In genomic region chr9:109098221-109098959, GRCh38 we compare ENCODE assay signal across 8 cellular contexts. TPM values are rescaled to one million over a fixed set of nuclear protein-coding genes. Genes with fewer than 3 reads are reported as not detected.
A peak's percentile ranks its signal among the peaks of the same experiment; 100 is the strongest.
DNase-seq lines count a peak whose midpoint lies in the region; ATAC-seq and TF ChIP-seq lines count a peak whose summit lies in the region.

No MANE protein-coding gene starts in this region.

- H3K9me3 ChIP-seq in muscle layer of colon (ENCODE audit: low read length), result no peaks in the 10 kb centered on the region

- ATAC-seq in Right ventricle myocardium inferior (peak; percentile 79), HG03520 (IDR thresholded peaks at IDR 0.05; ENCODE audit: unreplicated experiment) (no peak)

- peak overlapping the region; percentile 41 for H3K27ac ChIP-seq in muscle layer of colon (ENCODE audit: low read depth, low read length)

- H3K4me3 ChIP-seq in muscle layer of colon (ENCODE audit: low read depth in 1 of 2, low read length in 2 of 2) (peak overlapping the region in 1 of 2 donors; percentile 19), lower leg skin (ENCODE audit: low read depth, poor library complexity, severe bottlenecking) (no peak overlapping the region)

- intact Hi-C loops in Right ventricle myocardium inferior (cut with DNase I) (no loop called here), cardiac septum (cut with DNase I) (loop anchor here (2.0 kb wide), 1 partner anchor 20 kb away; the partner anchor contains the start of gene TMEM245), lower leg skin (cut with DNase I; ENCODE audit: low total_unique reads) (no loop called here)

- DNase-seq in Right ventricle myocardium inferior (ENCODE audit: missing footprints) (no peak), cardiac septum (ENCODE audit: low spot score) (no peak), NCI-H69 (lab: John Stamatoyannopoulos, UW) (peak; percentile 68), dermis blood vessel endothelial cell (peak; percentile 81), cortex of kidney (lab: John Stamatoyannopoulos, UW) (no peak), lower leg skin (ENCODE audit: low spot score in 2 of 2) (no peak)

- H3K36me3 ChIP-seq in muscle layer of colon (ENCODE audit: insufficient read depth, low read length), result peaks cover 12% of the 10 kb centered on the region

- H3K27me3 ChIP-seq in muscle layer of colon (ENCODE audit: control insufficient read depth in 1 of 2, insufficient read depth in 2 of 2, low read length in 2 of 2), result no peaks in the 10 kb centered on the region

- TF ChIP-seq POLR2A in lower leg skin (IDR thresholded peaks at IDR 0.05), result no peak

- no peak for TF ChIP-seq CTCF in lower leg skin (IDR thresholded peaks at IDR 0.05)

- 22 to 31% methylated on average over 3 of the region's 3 CpGs for WGBS in lower leg skin, 2 donors

- no peak overlapping the region for H3K9ac ChIP-seq in muscle layer of colon (ENCODE audit: low read length)

- H3K4me1 ChIP-seq in muscle layer of colon (ENCODE audit: insufficient read depth, low read length), result peaks cover 61% of the 10 kb centered on the region

RNA-seq across cellular contexts. Expression of gene TMEM245, which starts 21.4 kb away (rescaled TPM):
- total RNA-seq in Right ventricle myocardium inferior (95.1 TPM), cardiac septum (73.7 TPM), dermis blood vessel endothelial cell (82.4 and 119 TPM in 2 replicates), lower leg skin (10 to 100 TPM; 35.0 to 57.7 (median 51.1) TPM)

Comparison
In these comparisons a context has a peak if more than half of its experiments do, and no peak if none do; other contexts are left out.
1. DNase-seq: peak in NCI-H69 (single experiment) and dermis blood vessel endothelial cell (single experiment); none in Right ventricle myocardium inferior (single experiment), cardiac septum (single experiment), cortex of kidney (single experiment) and lower leg skin (0 of 2).